21 cellular contexts compared by ENCODE assay signal in genomic region chr17:75568412-75569255, GRCh38. TPM values are rescaled to one million over a fixed set of nuclear protein-coding genes. Genes with fewer than 3 reads are reported as not detected.
"Had no signal": no experiment of that assay in that cellular context is flagged by ENCODE, and none has a peak within 500 bp of the region (broad histone marks: within the 10 kb centered on the region; RNA-seq: fewer than 3 reads in every experiment).

No MANE protein-coding gene starts in this region.

- H3K9me3 ChIP-seq: SJSA1 had no signal

- H3K27ac ChIP-seq: SJSA1, SK-N-MC had no signal

- DNase-seq: KBM-7, MV-4-11, NCI-H1048, NCI-H1105, NCI-H1417 treated with DMSO at 0.1 percent for 48 hours, NCI-H146, NCI-H1694 treated with DMSO at 0.1 percent for 48 hours, NCI-H1930, NCI-H2081, NCI-H2107, NCI-H2227 treated with DMSO at 0.1 percent for 48 hours, NCI-H524, NCI-H526 treated with DMSO at 0.1 percent for 48 hours, NCI-H774, Right ventricle myocardium superior, RPMI8226, SIG-M5 had no signal

- H3K27me3 ChIP-seq: SJSA1 had no signal

- H3K36me3 ChIP-seq: SJSA1 had no signal

- FAIRE-seq: RCC 7860 had no signal

- H3K4me3 ChIP-seq: SJSA1, SK-N-MC had no signal

- H3K4me1 ChIP-seq: SJSA1 had no signal

RNA-seq across cellular contexts. Expression of gene LLGL2, which starts 43.1 kb away (rescaled TPM):
- total RNA-seq: HT1080 had no signal
